Comparison of ENCODE assay signal across 1 cellular context in the genomic region with DNA sequence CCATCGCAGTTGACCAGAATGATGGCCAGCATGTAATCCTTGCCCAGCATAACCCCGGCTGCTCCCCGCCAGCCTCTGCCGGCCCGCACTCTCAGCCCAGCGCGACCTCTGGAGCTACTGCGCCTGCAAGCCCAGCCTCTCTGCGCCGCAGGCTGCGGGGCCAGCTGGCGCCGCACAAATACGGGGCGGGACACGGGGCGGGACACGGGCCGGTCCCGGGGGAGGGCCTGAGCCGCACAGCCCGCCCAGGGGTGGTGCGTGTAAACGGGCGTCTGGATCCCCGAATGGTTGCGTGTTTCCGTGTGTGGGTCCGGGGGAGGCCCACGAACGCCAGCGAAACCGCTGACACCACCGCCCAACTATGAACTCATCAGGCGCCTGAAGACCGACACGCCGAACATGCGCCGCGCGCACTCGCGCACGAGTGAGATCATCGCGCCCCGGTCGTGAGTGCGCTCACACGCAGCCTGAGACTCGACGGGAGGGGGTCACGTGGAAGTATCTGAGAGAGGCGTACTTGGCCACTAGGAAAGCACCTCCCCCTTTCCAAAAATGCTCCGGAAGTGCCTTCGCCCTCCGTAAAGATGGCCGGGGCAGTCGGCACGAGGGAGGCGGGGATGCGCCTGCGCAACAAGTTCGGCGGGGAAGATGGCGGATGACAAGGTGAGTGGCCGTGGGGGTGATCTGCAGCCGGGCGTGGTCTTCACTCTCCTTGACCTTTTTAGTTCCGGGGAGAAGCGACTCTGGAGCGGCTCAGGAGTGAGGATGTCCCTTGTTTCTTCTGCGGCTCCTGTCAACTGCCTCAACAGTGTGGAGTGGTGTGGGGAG.
TF ChIP-seq lines count a peak whose summit lies in the region.

A gene with protein sequence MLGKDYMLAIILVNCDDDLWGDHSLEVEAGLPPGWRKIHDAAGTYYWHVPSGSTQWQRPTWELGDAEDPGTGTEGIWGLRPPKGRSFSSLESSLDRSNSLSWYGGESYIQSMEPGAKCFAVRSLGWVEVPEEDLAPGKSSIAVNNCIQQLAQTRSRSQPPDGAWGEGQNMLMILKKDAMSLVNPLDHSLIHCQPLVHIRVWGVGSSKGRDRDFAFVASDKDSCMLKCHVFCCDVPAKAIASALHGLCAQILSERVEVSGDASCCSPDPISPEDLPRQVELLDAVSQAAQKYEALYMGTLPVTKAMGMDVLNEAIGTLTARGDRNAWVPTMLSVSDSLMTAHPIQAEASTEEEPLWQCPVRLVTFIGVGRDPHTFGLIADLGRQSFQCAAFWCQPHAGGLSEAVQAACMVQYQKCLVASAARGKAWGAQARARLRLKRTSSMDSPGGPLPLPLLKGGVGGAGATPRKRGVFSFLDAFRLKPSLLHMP (minus strand): TSS at position 403 of the 828 bp plus-strand sequence. CDS start 353 bp downstream, at position 50.
TSS of gene SLC35A4 (plus strand) at position 633 of the 828 bp plus-strand sequence. CDS start 2,342 bp downstream, outside the sequence.

TF ChIP-seq in HepG2, 621 proteins besides CTCF, POLR2A, EP300 and RAD21 (continued from another document and continues in another):
- TF ChIP-seq, protein P1, sequence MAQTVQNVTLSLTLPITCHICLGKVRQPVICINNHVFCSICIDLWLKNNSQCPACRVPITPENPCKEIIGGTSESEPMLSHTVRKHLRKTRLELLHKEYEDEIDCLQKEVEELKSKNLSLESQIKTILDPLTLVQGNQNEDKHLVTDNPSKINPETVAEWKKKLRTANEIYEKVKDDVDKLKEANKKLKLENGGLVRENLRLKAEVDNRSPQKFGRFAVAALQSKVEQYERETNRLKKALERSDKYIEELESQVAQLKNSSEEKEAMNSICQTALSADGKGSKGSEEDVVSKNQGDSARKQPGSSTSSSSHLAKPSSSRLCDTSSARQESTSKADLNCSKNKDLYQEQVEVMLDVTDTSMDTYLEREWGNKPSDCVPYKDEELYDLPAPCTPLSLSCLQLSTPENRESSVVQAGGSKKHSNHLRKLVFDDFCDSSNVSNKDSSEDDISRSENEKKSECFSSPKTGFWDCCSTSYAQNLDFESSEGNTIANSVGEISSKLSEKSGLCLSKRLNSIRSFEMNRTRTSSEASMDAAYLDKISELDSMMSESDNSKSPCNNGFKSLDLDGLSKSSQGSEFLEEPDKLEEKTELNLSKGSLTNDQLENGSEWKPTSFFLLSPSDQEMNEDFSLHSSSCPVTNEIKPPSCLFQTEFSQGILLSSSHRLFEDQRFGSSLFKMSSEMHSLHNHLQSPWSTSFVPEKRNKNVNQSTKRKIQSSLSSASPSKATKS (CRISPR knock-in tag; IDR thresholded peaks at IDR 0.05), result no peak
- TF ChIP-seq BCL6 (CRISPR knock-in tag; IDR thresholded peaks at IDR 0.05) (no peak), ZBTB7A (CRISPR knock-in tag; IDR thresholded peaks at IDR 0.05) (no peak), BRCA1 (CRISPR knock-in tag; IDR thresholded peaks at IDR 0.05) (no peak), ELK4 (CRISPR knock-in tag; IDR thresholded peaks at IDR 0.05; ENCODE audit: borderline replicate concordance) (no peak), ZNF597 (CRISPR knock-in tag; IDR thresholded peaks at IDR 0.05) (no peak), FOXA3 (CRISPR knock-in tag; IDR thresholded peaks at IDR 0.05) (no peak), KMT2B (CRISPR knock-in tag; IDR thresholded peaks at IDR 0.05) (no peak), PRDM15 (CRISPR knock-in tag; IDR thresholded peaks at IDR 0.05) (no peak), ZNF296 (CRISPR knock-in tag; conservative IDR thresholded peaks at IDR 0.05) (no peak), ZFP37 (CRISPR knock-in tag; IDR thresholded peaks at IDR 0.05; ENCODE audit: borderline replicate concordance) (no peak), DMAP1 (CRISPR knock-in tag; IDR thresholded peaks at IDR 0.05) (no peak), ZNF878 (CRISPR knock-in tag; IDR thresholded peaks at IDR 0.05) (no peak), CSRNP2 (CRISPR knock-in tag; conservative IDR thresholded peaks at IDR 0.05; ENCODE audit: low read depth) (no peak), DR1 (CRISPR knock-in tag; IDR thresholded peaks at IDR 0.05) (no peak), FOXK2 (IDR thresholded peaks at IDR 0.05) (no peak), ZNF775 (CRISPR knock-in tag; IDR thresholded peaks at IDR 0.05; ENCODE audit: borderline replicate concordance) (no peak), ZNF343 (CRISPR knock-in tag; IDR thresholded peaks at IDR 0.05) (no peak), SETDB1 (CRISPR knock-in tag; IDR thresholded peaks at IDR 0.05; ENCODE audit: borderline replicate concordance) (no peak), SATB2 (CRISPR knock-in tag; IDR thresholded peaks at IDR 0.05) (no peak), ZNF292 (CRISPR knock-in tag; IDR thresholded peaks at IDR 0.05; ENCODE audit: borderline replicate concordance, low read depth) (no peak), ZC3H13 (CRISPR knock-in tag; IDR thresholded peaks at IDR 0.05) (no peak), MTERF4 (CRISPR knock-in tag; IDR thresholded peaks at IDR 0.05) (no peak), ZNF724P (CRISPR knock-in tag; IDR thresholded peaks at IDR 0.05; ENCODE audit: borderline replicate concordance) (no peak), TBP (CRISPR knock-in tag; IDR thresholded peaks at IDR 0.05) (no peak), RAD51 (IDR thresholded peaks at IDR 0.05; ENCODE audit: borderline replicate concordance) (no peak), ZNF570 (CRISPR knock-in tag; IDR thresholded peaks at IDR 0.05; ENCODE audit: borderline replicate concordance) (no peak)
- TF ChIP-seq, protein P2, sequence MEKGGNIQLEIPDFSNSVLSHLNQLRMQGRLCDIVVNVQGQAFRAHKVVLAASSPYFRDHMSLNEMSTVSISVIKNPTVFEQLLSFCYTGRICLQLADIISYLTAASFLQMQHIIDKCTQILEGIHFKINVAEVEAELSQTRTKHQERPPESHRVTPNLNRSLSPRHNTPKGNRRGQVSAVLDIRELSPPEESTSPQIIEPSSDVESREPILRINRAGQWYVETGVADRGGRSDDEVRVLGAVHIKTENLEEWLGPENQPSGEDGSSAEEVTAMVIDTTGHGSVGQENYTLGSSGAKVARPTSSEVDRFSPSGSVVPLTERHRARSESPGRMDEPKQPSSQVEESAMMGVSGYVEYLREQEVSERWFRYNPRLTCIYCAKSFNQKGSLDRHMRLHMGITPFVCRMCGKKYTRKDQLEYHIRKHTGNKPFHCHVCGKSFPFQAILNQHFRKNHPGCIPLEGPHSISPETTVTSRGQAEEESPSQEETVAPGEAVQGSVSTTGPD (CRISPR knock-in tag; IDR thresholded peaks at IDR 0.05), result no peak
- TF ChIP-seq, protein P3, sequence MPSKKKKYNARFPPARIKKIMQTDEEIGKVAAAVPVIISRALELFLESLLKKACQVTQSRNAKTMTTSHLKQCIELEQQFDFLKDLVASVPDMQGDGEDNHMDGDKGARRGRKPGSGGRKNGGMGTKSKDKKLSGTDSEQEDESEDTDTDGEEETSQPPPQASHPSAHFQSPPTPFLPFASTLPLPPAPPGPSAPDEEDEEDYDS (CRISPR knock-in tag; IDR thresholded peaks at IDR 0.05), result peak; percentile 37; the same call in 1 of the 2 replicates
- TF ChIP-seq, protein P4, sequence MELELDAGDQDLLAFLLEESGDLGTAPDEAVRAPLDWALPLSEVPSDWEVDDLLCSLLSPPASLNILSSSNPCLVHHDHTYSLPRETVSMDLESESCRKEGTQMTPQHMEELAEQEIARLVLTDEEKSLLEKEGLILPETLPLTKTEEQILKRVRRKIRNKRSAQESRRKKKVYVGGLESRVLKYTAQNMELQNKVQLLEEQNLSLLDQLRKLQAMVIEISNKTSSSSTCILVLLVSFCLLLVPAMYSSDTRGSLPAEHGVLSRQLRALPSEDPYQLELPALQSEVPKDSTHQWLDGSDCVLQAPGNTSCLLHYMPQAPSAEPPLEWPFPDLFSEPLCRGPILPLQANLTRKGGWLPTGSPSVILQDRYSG (CRISPR knock-in tag; IDR thresholded peaks at IDR 0.05), result no peak
- TF ChIP-seq, protein P5, sequence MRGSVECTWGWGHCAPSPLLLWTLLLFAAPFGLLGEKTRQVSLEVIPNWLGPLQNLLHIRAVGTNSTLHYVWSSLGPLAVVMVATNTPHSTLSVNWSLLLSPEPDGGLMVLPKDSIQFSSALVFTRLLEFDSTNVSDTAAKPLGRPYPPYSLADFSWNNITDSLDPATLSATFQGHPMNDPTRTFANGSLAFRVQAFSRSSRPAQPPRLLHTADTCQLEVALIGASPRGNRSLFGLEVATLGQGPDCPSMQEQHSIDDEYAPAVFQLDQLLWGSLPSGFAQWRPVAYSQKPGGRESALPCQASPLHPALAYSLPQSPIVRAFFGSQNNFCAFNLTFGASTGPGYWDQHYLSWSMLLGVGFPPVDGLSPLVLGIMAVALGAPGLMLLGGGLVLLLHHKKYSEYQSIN (CRISPR knock-in tag; IDR thresholded peaks at IDR 0.05; ENCODE audit: borderline replicate concordance), result no peak
- TF ChIP-seq, protein P6, sequence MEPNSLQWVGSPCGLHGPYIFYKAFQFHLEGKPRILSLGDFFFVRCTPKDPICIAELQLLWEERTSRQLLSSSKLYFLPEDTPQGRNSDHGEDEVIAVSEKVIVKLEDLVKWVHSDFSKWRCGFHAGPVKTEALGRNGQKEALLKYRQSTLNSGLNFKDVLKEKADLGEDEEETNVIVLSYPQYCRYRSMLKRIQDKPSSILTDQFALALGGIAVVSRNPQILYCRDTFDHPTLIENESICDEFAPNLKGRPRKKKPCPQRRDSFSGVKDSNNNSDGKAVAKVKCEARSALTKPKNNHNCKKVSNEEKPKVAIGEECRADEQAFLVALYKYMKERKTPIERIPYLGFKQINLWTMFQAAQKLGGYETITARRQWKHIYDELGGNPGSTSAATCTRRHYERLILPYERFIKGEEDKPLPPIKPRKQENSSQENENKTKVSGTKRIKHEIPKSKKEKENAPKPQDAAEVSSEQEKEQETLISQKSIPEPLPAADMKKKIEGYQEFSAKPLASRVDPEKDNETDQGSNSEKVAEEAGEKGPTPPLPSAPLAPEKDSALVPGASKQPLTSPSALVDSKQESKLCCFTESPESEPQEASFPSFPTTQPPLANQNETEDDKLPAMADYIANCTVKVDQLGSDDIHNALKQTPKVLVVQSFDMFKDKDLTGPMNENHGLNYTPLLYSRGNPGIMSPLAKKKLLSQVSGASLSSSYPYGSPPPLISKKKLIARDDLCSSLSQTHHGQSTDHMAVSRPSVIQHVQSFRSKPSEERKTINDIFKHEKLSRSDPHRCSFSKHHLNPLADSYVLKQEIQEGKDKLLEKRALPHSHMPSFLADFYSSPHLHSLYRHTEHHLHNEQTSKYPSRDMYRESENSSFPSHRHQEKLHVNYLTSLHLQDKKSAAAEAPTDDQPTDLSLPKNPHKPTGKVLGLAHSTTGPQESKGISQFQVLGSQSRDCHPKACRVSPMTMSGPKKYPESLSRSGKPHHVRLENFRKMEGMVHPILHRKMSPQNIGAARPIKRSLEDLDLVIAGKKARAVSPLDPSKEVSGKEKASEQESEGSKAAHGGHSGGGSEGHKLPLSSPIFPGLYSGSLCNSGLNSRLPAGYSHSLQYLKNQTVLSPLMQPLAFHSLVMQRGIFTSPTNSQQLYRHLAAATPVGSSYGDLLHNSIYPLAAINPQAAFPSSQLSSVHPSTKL (CRISPR knock-in tag; IDR thresholded peaks at IDR 0.05), result peak; percentile 18; the same call in 1 of the 2 replicates
